17 cellular contexts compared by ENCODE assay signal in genomic region chrX:46298821-46299220, GRCh38.
DNase-seq lines count a peak whose midpoint lies in the region; ATAC-seq lines count a peak whose summit lies in the region.
"Had no signal": no experiment of that assay in that cellular context is flagged by ENCODE, and none has a peak within 500 bp of the region (broad histone marks: within the 10 kb centered on the region; RNA-seq: fewer than 3 reads in every experiment).

No MANE protein-coding gene starts in this region.

- peak; percentile 9 for DNase-seq in GM03348 (ENCODE audit: low spot score)
- DNase-seq in adipocyte (ENCODE audit: low read depth): peak; percentile 9
- DNase-seq in fibroblast of peridontal ligament (ENCODE audit: extremely low read depth): peak; percentile 83
- no peak for DNase-seq in DMS153 treated with DMSO at 0.1 percent for 48 hours (lab: John Stamatoyannopoulos, UW; ENCODE audit: unreplicated experiment)
- DNase-seq in activated CD4-positive, alpha-beta T cell treated with anti-CD3 and anti-CD28 coated beads, Interleukin-2, amount 50 U/mL, for 48 hours: no peak
- DNase-seq in NCI-H526 treated with DMSO at 0.1 percent for 48 hours (lab: John Stamatoyannopoulos, UW): no peak
- DNase-seq: activated CD4-positive, alpha-beta T cell treated with anti-CD3 and anti-CD28 coated beads for 48 hours; anterior cingulate cortex; DMS79; NCI-H1105 treated with DMSO at 0.1 percent for 48 hours; NCI-H2081 treated with DMSO at 0.1 percent for 48 hours; OCI-M1; thyroid gland had no signal

- H3K36me3 ChIP-seq in adipocyte (ENCODE audit: control insufficient read depth, insufficient read depth, low read length, severe bottlenecking): no peaks in the 10 kb centered on the region
- H3K36me3 ChIP-seq: thyroid gland had no signal

- no peaks in the 10 kb centered on the region for H3K9me3 ChIP-seq in adipocyte (ENCODE audit: control insufficient read depth, low read length)
- H3K9me3 ChIP-seq: thyroid gland had no signal

- H3K4me1 ChIP-seq in adipocyte (ENCODE audit: control insufficient read depth, insufficient read depth, low read length): no peaks in the 10 kb centered on the region
- H3K4me1 ChIP-seq: parathyroid adenoma, thyroid gland had no signal

- H3K4me3 ChIP-seq in adipocyte (ENCODE audit: low read length): no peak overlapping the region
- H3K4me3 ChIP-seq: thyroid gland had no signal

- no peak overlapping the region for H3K9ac ChIP-seq in adipocyte (ENCODE audit: low read length)
- H3K9ac ChIP-seq: parathyroid adenoma had no signal

- peaks cover 29% of the 10 kb centered on the region for H3K27me3 ChIP-seq in adipocyte (replicated peaks; ENCODE audit: control insufficient read depth, insufficient read depth, low read length)
- H3K27me3 ChIP-seq: thyroid gland had no signal

- no peak for ATAC-seq in GM19328 (IDR thresholded peaks at IDR 0.05; ENCODE audit: unreplicated experiment)
- ATAC-seq: Right ventricle myocardium inferior, sciatic nerve had no signal

Comparison
In these comparisons a context has a peak if more than half of its experiments do, and no peak if none do; other contexts are left out.
1. DNase-seq: peak in GM03348 (single experiment), adipocyte (single experiment) and fibroblast of peridontal ligament (single experiment); none in DMS153 treated with DMSO at 0.1 percent for 48 hours (single experiment), activated CD4-positive, alpha-beta T cell treated with anti-CD3 and anti-CD28 coated beads, Interleukin-2, amount 50 U/mL, for 48 hours (0 of 2) and NCI-H526 treated with DMSO at 0.1 percent for 48 hours (single experiment).